ENCODE assay signal across 8 cellular contexts in genomic region chr10:117174439-117175214, GRCh38. TPM values are rescaled to one million over a fixed set of nuclear protein-coding genes. Genes with fewer than 3 reads are reported as not detected.
DNase-seq lines count a peak whose midpoint lies in the region; ATAC-seq and TF ChIP-seq lines count a peak whose summit lies in the region.

No MANE protein-coding gene starts in this region.

- H3K4me1 Mint-ChIP-seq in Caco-2 (ENCODE audit: low read depth, unreplicated experiment) (peaks cover 7% of the 10 kb centered on the region), naive B cell (peaks cover 10 to 21% (median 20%) of the 10 kb centered on the region in 3 donors)

- peak; percentile 83 to 86 for ATAC-seq in naive B cell (ENCODE audit: low read depth in 2 of 2)

- TF ChIP-seq CTCF in Caco-2 (IDR thresholded peaks at IDR 0.05; ENCODE audit: insufficient read depth in 1 of 2, low read depth in 1 of 2, low read length in 1 of 2, severe bottlenecking in 1 of 2, unreplicated experiment in 1 of 2) (peak; percentile 81 to 85), GM20000 (IDR thresholded peaks at IDR 0.05; ENCODE audit: extremely low read depth, missing control alignments) (peak; percentile 81), esophagus muscularis mucosa (IDR thresholded peaks at IDR 0.05) (peak; percentile 71 to 89 (median 81))

- POLR2A ChIA-PET in Caco-2 (lab: Charles Lee), result interaction anchor here (0.7 kb wide), 1 partner anchor 8 kb away, joined by 4 read pairs; no protein-coding TSS in a partner anchor

- H3K4me3 ChIP-seq in Caco-2 (ENCODE audit: low read depth, low read length), result peak overlapping the region; percentile 67
- peak overlapping the region; percentile 44 for H3K4me3 ChIP-seq in NT2/D1 (ENCODE audit: insufficient read length, low read depth)
- peak overlapping the region; percentile 43 to 59 (median 48) for H3K4me3 ChIP-seq in esophagus muscularis mucosa

- H3K4me1 ChIP-seq in Caco-2, result no peaks in the 10 kb centered on the region; the same call in 1 of the 2 replicates
- H3K4me1 ChIP-seq in NT2/D1 (ENCODE audit: insufficient read depth, insufficient read length), result peaks cover 3% of the 10 kb centered on the region
- H3K4me1 ChIP-seq in esophagus muscularis mucosa, result peaks cover 8 to 17% (median 14%) of the 10 kb centered on the region in 4 donors

- H3K27me3 ChIP-seq in Caco-2 (replicated peaks; ENCODE audit: control insufficient read depth, insufficient read depth, low read length) (peaks cover 2% of the 10 kb centered on the region; the same call in 1 of the 2 replicates), NT2/D1 (ENCODE audit: insufficient read depth, insufficient read length) (peaks cover 63% of the 10 kb centered on the region), esophagus muscularis mucosa (peaks cover 0 to 96% (median 21%) of the 10 kb centered on the region in 4 donors)

- H3K27ac Mint-ChIP-seq in Caco-2 (ENCODE audit: unreplicated experiment), result no peak overlapping the region
- H3K27ac Mint-ChIP-seq in naive B cell, result peak overlapping the region in 2 of 6 donors; percentile 78 to 83

- H3K36me3 Mint-ChIP-seq in Caco-2 (ENCODE audit: insufficient read depth, unreplicated experiment), result no peaks in the 10 kb centered on the region
- no peaks in the 10 kb centered on the region for H3K36me3 Mint-ChIP-seq in naive B cell

- TF ChIP-seq POLR2A in esophagus muscularis mucosa (IDR thresholded peaks at IDR 0.05; ENCODE audit: low read depth), result no peak

- H3K27me3 Mint-ChIP-seq in Caco-2 (ENCODE audit: insufficient read depth, unreplicated experiment) (peaks cover 13% of the 10 kb centered on the region), naive B cell (peaks cover 50 to 57% (median 56%) of the 10 kb centered on the region in 3 donors)

- peak; percentile 83 to 89 for DNase-seq in Caco-2
- peak; percentile 82 for DNase-seq in GM20000 (ENCODE audit: low spot score)
- peak; percentile 24 for DNase-seq in HS-27A (ENCODE audit: low read depth)
- DNase-seq in NT2/D1 (ENCODE audit: low read depth, low spot score), result peak; percentile 63
- DNase-seq in activated T-cell treated with anti-CD3 and anti-CD28 coated beads for 24 hours (ENCODE audit: low read depth), result peak; percentile 84
- DNase-seq in esophagus muscularis mucosa (ENCODE audit: extremely low spot score), result peak; percentile 97
- peak; percentile 61 for DNase-seq in naive B cell
- peak; percentile 69 to 79 for DNase-seq in stimulated activated CD8-positive, alpha-beta memory T cell treated with anti-CD3 and anti-CD28 coated beads, Interleukin-7, amount 100 ng/mL, for 4 hours (ENCODE audit: low read depth in 2 of 2)

- H3K9me3 Mint-ChIP-seq in Caco-2 (ENCODE audit: unreplicated experiment) (no peaks in the 10 kb centered on the region), naive B cell (peaks cover 0 to under 1% (median 0%) of the 10 kb centered on the region in 7 donors)

- WGBS in esophagus muscularis mucosa, result 11% methylated on average over 14 of the region's 16 CpGs

- no peak overlapping the region for H3K27ac ChIP-seq in esophagus muscularis mucosa (replicated peaks in 1 of 4)

- intact Hi-C loops in Caco-2 (cut with micrococcal nuclease; ENCODE audit: unreplicated experiment) (loop anchor here (1.0 to 10.0 kb wide), 5 partner anchors 8 to 550 kb away; partner anchors contain the start of gene PNLIPRP2), esophagus muscularis mucosa (cut with DNase I) (loop anchor here (2.0 to 10.0 kb wide), 2 partner anchors 378 to 490 kb away; no protein-coding TSS in a partner anchor)

- H3K4me3 Mint-ChIP-seq in Caco-2 (ENCODE audit: unreplicated experiment), result peak overlapping the region; percentile 79
- peak overlapping the region; percentile 76 to 92 (median 88) for H3K4me3 Mint-ChIP-seq in naive B cell

- TF ChIP-seq EP300 in esophagus muscularis mucosa (IDR thresholded peaks at IDR 0.05), result no peak

- H3K9me3 ChIP-seq in Caco-2 (no peaks in the 10 kb centered on the region), NT2/D1 (ENCODE audit: insufficient read depth, low read length) (no peaks in the 10 kb centered on the region), esophagus muscularis mucosa (no peaks in the 10 kb centered on the region)

- CTCF ChIA-PET in Caco-2 (lab: Charles Lee), result interaction anchor here (0.6 to 2.3 kb wide), 47 partner anchors 8 to 558 kb away, joined by 3 to 70 read pairs (median 4); partner anchors contain the start of genes ENO4, KCNK18 and SHTN1

- H3K36me3 ChIP-seq in Caco-2 (ENCODE audit: control insufficient read depth, insufficient read depth, low read length) (no peaks in the 10 kb centered on the region), NT2/D1 (ENCODE audit: insufficient read depth, insufficient read length, low read length) (no peaks in the 10 kb centered on the region), esophagus muscularis mucosa (no peaks in the 10 kb centered on the region)

- peak overlapping the region; percentile 62 for H3K9ac ChIP-seq in NT2/D1 (ENCODE audit: insufficient read length, low read depth)

- no TSS peak for BruUV-seq in Caco-2 (replicated peaks; lab: Mats Ljungman, UMichigan)

RNA-seq across cellular contexts. Expression of gene KCNK18, which starts 22.7 kb away (rescaled TPM):
- total RNA-seq in Caco-2 (2022) (not detected in 2 replicates), esophagus muscularis mucosa (not detected)
- polyA plus RNA-seq in naive B cell (ENCODE audit: low read depth in 6 of 6), result not detected

RNA-seq across cellular contexts. Expression of gene VAX1, which starts 36.6 kb away (rescaled TPM):
- total RNA-seq in Caco-2 (2022) (not detected in 2 replicates), esophagus muscularis mucosa (not detected)
- polyA plus RNA-seq in naive B cell (ENCODE audit: low read depth in 6 of 6), result not detected

Comparison
In these comparisons a context has a peak if more than half of its experiments do, and no peak if none do; other contexts are left out.
1. DNase-seq: peak in every context shown above with its lines; median percentile 97 in esophagus muscularis mucosa; 86 in Caco-2; 84 in activated T-cell treated with anti-CD3 and anti-CD28 coated beads for 24 hours; 82 in GM20000; 74 in stimulated activated CD8-positive, alpha-beta memory T cell treated with anti-CD3 and anti-CD28 coated beads, Interleukin-7, amount 100 ng/mL, for 4 hours; 63 in NT2/D1; 61 in naive B cell; 24 in HS-27A.